In genomic region chr22:28911777-28912669, GRCh38 we compare ENCODE assay signal across 8 cellular contexts. TPM values are rescaled to one million over a fixed set of nuclear protein-coding genes. Genes with fewer than 3 reads are reported as not detected.
DNase-seq lines count a peak whose midpoint lies in the region; TF ChIP-seq lines count a peak whose summit lies in the region.
"Had no signal": no experiment of that assay in that cellular context is flagged by ENCODE, and none has a peak within 500 bp of the region (broad histone marks: within the 10 kb centered on the region; RNA-seq: fewer than 3 reads in every experiment).

No MANE protein-coding gene starts in this region.

- H3K27ac ChIP-seq in ectodermal cell (ENCODE audit: insufficient read depth, low read depth, low read length, poor library complexity, severe bottlenecking): peak overlapping the region; percentile 52
- H3K27ac ChIP-seq: SK-N-MC had no signal

- DNase-seq in LHCN-M2 (ENCODE audit: low read depth) (peak; percentile 59), mesenteric fat pad (ENCODE audit: low spot score) (peak; percentile 22), type B pancreatic cell (ENCODE audit: extremely low spot score, unreplicated experiment) (no peak), ureter (ENCODE audit: low spot score) (no peak), globus pallidus (ENCODE audit: low spot score) (no peak), NCI-H1436 (lab: John Stamatoyannopoulos, UW) (no peak)

- H3K27me3 ChIP-seq in ectodermal cell (ENCODE audit: control insufficient read depth, insufficient read depth, low read length, poor library complexity, severe bottlenecking): no peaks in the 10 kb centered on the region

- peaks cover 76% of the 10 kb centered on the region for H3K4me1 Mint-ChIP-seq in type B pancreatic cell (ENCODE audit: unreplicated experiment)

- peak overlapping the region; percentile 70 for H3K27ac Mint-ChIP-seq in type B pancreatic cell

- no peaks in the 10 kb centered on the region for H3K9me3 ChIP-seq in ectodermal cell (ENCODE audit: control insufficient read depth, low read length)

- H3K9me3 Mint-ChIP-seq in type B pancreatic cell: no peaks in the 10 kb centered on the region

- peaks cover 64% of the 10 kb centered on the region for H3K4me1 ChIP-seq in ectodermal cell (ENCODE audit: control insufficient read depth, insufficient read depth, low read length)

- no peaks in the 10 kb centered on the region for H3K36me3 ChIP-seq in ectodermal cell (ENCODE audit: control insufficient read depth, insufficient read depth, low read length)

- WGBS in ectodermal cell, 2 experiments: 78 to 81% methylated on average over 10 of the region's 10 CpGs

- H3K27me3 Mint-ChIP-seq in type B pancreatic cell: no peaks in the 10 kb centered on the region

- no peak for TF ChIP-seq CTCF in type B pancreatic cell (conservative IDR thresholded peaks at IDR 0.05)

- H3K4me3 Mint-ChIP-seq in type B pancreatic cell: peak overlapping the region; percentile 37

- no peak overlapping the region for H3K4me3 ChIP-seq in ectodermal cell (ENCODE audit: insufficient read depth, low read depth, low read length)
- H3K4me3 ChIP-seq: SK-N-MC had no signal

- H3K36me3 Mint-ChIP-seq in type B pancreatic cell: no peaks in the 10 kb centered on the region

RNA-seq across cellular contexts. Expression of gene ZNRF3, which starts 28.7 kb away (rescaled TPM):
- total RNA-seq in LHCN-M2 (2014; rRNA removed) (6.3 and 6.5 TPM in 2 replicates), mesenteric fat pad (12.1 TPM), type B pancreatic cell (ENCODE audit: low replicate concordance) (17.9 and 23.1 TPM in 2 replicates), ureter (9.6 TPM)
- polyA plus RNA-seq in LHCN-M2 (2012): 2.1 TPM
- 25.8 TPM for polyA plus RNA-seq in ectodermal cell (2013, experiment 1 of 4)
- polyA plus RNA-seq in ectodermal cell (2013, experiment 2 of 4): 21.9 TPM
- 25.1 TPM for polyA plus RNA-seq in ectodermal cell (2013, experiment 3 of 4)
- 27.5 TPM for polyA plus RNA-seq in ectodermal cell (2013, experiment 4 of 4)

Comparison
In these comparisons a context has a peak if more than half of its experiments do, and no peak if none do; other contexts are left out.
1. DNase-seq: peak in LHCN-M2 (single experiment) and mesenteric fat pad (single experiment); none in type B pancreatic cell (single experiment), ureter (single experiment), globus pallidus (single experiment) and NCI-H1436 (single experiment).